In genomic region chr16:15434079-15434424, GRCh38 we compare ENCODE assay signal across 8 cellular contexts.
DNase-seq lines count a peak whose midpoint lies in the region; ATAC-seq and TF ChIP-seq lines count a peak whose summit lies in the region.

No MANE protein-coding gene starts in this region.

- H3K36me3 Mint-ChIP-seq in nephron progenitor cell (ENCODE audit: low read depth), result no peaks in the 10 kb centered on the region

- TF ChIP-seq CTCF in AG04449 (IDR thresholded peaks at IDR 0.05; ENCODE audit: insufficient read depth, low read length, missing control alignments), result no peak
- no peak for TF ChIP-seq CTCF in nephron progenitor cell (IDR thresholded peaks at IDR 0.05)

- no peak for DNase-seq in AG04449 (ENCODE audit: low read depth, low spot score)
- peak; percentile 36 for DNase-seq in NCI-H146 treated with DMSO at 0.1 percent for 48 hours (lab: John Stamatoyannopoulos, UW; ENCODE audit: unreplicated experiment)
- no peak for DNase-seq in effector memory CD4-positive, alpha-beta T cell
- DNase-seq in nephron progenitor cell, result no peak
- DNase-seq in NCI-H82 (lab: John Stamatoyannopoulos, UW), result no peak
- no peak for DNase-seq in activated CD8-positive, alpha-beta memory T cell treated with anti-CD3 and anti-CD28 coated beads, Interleukin-2, amount 50 U/mL, for 4 hours

- H3K4me1 ChIP-seq in effector memory CD4-positive, alpha-beta T cell (ENCODE audit: control insufficient read depth, insufficient read depth, low read length, poor library complexity, severe bottlenecking), result peaks cover 10% of the 10 kb centered on the region

- peak overlapping the region; percentile 84 for H3K4me3 Mint-ChIP-seq in nephron progenitor cell

- H3K27ac Mint-ChIP-seq in nephron progenitor cell, result no peak overlapping the region

- H3K36me3 ChIP-seq in effector memory CD4-positive, alpha-beta T cell (ENCODE audit: control insufficient read depth, insufficient read depth, low read length), result no peaks in the 10 kb centered on the region

- POLR2A ChIA-PET in AG04449 (lab: Yijun Ruan, JAX), result no interaction called here

- H3K27ac ChIP-seq in effector memory CD4-positive, alpha-beta T cell (ENCODE audit: insufficient read depth, low read length, poor library complexity, severe bottlenecking), result no peak overlapping the region

- H3K27me3 ChIP-seq in effector memory CD4-positive, alpha-beta T cell (replicated peaks; ENCODE audit: control insufficient read depth, insufficient read depth, low read length, poor library complexity, severe bottlenecking), result peaks cover 8% of the 10 kb centered on the region

- H3K4me1 Mint-ChIP-seq in nephron progenitor cell, result peaks cover 11% of the 10 kb centered on the region

- H3K9me3 ChIP-seq in effector memory CD4-positive, alpha-beta T cell (ENCODE audit: control insufficient read depth, low read length), result no peaks in the 10 kb centered on the region

- no peaks in the 10 kb centered on the region for H3K9me3 Mint-ChIP-seq in nephron progenitor cell

- peaks cover 15% of the 10 kb centered on the region for H3K27me3 Mint-ChIP-seq in nephron progenitor cell (ENCODE audit: low read depth, poor library complexity)

- no peak for ATAC-seq in HG03025 (IDR thresholded peaks at IDR 0.05; ENCODE audit: low FRiP score, unreplicated experiment)
- no peak for ATAC-seq in activated CD4-positive, CD25-positive, alpha-beta regulatory T cell treated with anti-CD3 and anti-CD28 coated beads, Interleukin-2, amount 50 U/mL, for 24 hours

- H3K4me3 ChIP-seq in AG04449 (ENCODE audit: low read depth, low read length), result peak overlapping the region; percentile 94
- H3K4me3 ChIP-seq in effector memory CD4-positive, alpha-beta T cell (ENCODE audit: insufficient read depth, low read depth, low read length, poor library complexity, severe bottlenecking), result peak overlapping the region; percentile 58

- CTCF ChIA-PET in AG04449 (lab: Yijun Ruan, JAX), result no interaction called here
